ENCODE assay signal across 8 cellular contexts in genomic region chr1:97919568-97920261, GRCh38. TPM values are rescaled to one million over a fixed set of nuclear protein-coding genes. Genes with fewer than 3 reads are reported as not detected.
DNase-seq lines count a peak whose midpoint lies in the region; ATAC-seq and TF ChIP-seq lines count a peak whose summit lies in the region.

No MANE protein-coding gene starts in this region.

- peak overlapping the region; percentile 82 for H3K4me3 ChIP-seq in SJSA1
- H3K4me3 ChIP-seq in fibroblast of lung (replicated peaks in 1 of 4; ENCODE audit: control extremely low read depth in 1 of 4, insufficient read depth in 1 of 4, low read depth in 3 of 4, low read length in 4 of 4): peak overlapping the region; percentile 74 to 98 (median 79)
- H3K4me3 ChIP-seq in skeletal muscle cell (ENCODE audit: low read depth, low read length): peak overlapping the region; percentile 85

- H3K9me3 ChIP-seq in SJSA1 (replicated peaks) (no peaks in the 10 kb centered on the region), fibroblast of lung (ENCODE audit: control insufficient read depth, insufficient read depth, low read depth, low read length) (no peaks in the 10 kb centered on the region)

- H3K36me3 ChIP-seq in SJSA1 (peaks cover 3% of the 10 kb centered on the region; the same call in 1 of the 2 replicates), fibroblast of lung (ENCODE audit: control insufficient read depth, insufficient read depth, low read length) (no peaks in the 10 kb centered on the region)

- peak overlapping the region; percentile 59 for H3K4me2 ChIP-seq in fibroblast of lung (ENCODE audit: extremely low read depth, insufficient read depth, low read length)

- H3K27me3 ChIP-seq in SJSA1 (replicated peaks) (no peaks in the 10 kb centered on the region), fibroblast of lung (ENCODE audit: control insufficient read depth, insufficient read depth, low read length) (no peaks in the 10 kb centered on the region)

- TF ChIP-seq CTCF in fibroblast of lung (conservative IDR thresholded peaks at IDR 0.05 in 1 of 2, IDR thresholded peaks at IDR 0.05 in 1 of 2; ENCODE audit: low read depth in 1 of 2, low read length in 2 of 2): no peak

- no peak for ATAC-seq in GM18505 (IDR thresholded peaks at IDR 0.05; ENCODE audit: unreplicated experiment)

- H3K4me1 ChIP-seq in SJSA1 (replicated peaks) (peaks cover 23% of the 10 kb centered on the region), fibroblast of lung (ENCODE audit: control insufficient read depth, extremely low read depth, insufficient read depth, low read length) (peaks cover 5% of the 10 kb centered on the region)

- H3K27ac ChIP-seq in SJSA1 (peak overlapping the region; percentile 70), fibroblast of lung (ENCODE audit: insufficient read depth, low read length) (peak overlapping the region; percentile 86)

- DNase-seq in SIG-M5 treated with dmso at 0.1 percent for 504 hours (lab: John Stamatoyannopoulos, UW; ENCODE audit: unreplicated experiment) (peak; percentile 40), SIG-M5 (lab: John Stamatoyannopoulos, UW) (no peak), SJSA1 (ENCODE audit: low read depth in 1 of 2, low spot score in 2 of 2) (peak in 1 of 2 experiments; percentile 43), fibroblast of lung (ENCODE audit: low read depth in 2 of 2) (peak; percentile 33 to 75), skeletal muscle cell (ENCODE audit: low read depth) (no peak), NCI-H1048 (lab: John Stamatoyannopoulos, UW) (no peak), cerebellum (ENCODE audit: low spot score) (no peak)

- peak overlapping the region; percentile 21 for H2AFZ ChIP-seq in fibroblast of lung (ENCODE audit: low read length)

- no peaks in the 10 kb centered on the region for H4K20me1 ChIP-seq in fibroblast of lung (ENCODE audit: control insufficient read depth, extremely low read depth, insufficient read depth, low read length)

- H3K9ac ChIP-seq in fibroblast of lung (ENCODE audit: insufficient read depth, low read length): peak overlapping the region; percentile 81

- H3K79me2 ChIP-seq in fibroblast of lung (ENCODE audit: control insufficient read depth, insufficient read depth, low read length): peaks cover 50% of the 10 kb centered on the region

- TF ChIP-seq POLR2A in GM18505 (IDR thresholded peaks at IDR 0.05; ENCODE audit: borderline replicate concordance, extremely low read depth, insufficient read depth, insufficient read length): no peak

RNA-seq across cellular contexts. Expression of gene DPYD, which starts 1.1 kb away (rescaled TPM):
- 31.4 and 35.4 TPM in 2 replicates for total RNA-seq in SJSA1 (2014; rRNA removed; shearing (Covaris generic))
- total RNA-seq in fibroblast of lung (63.1 and 64.2 TPM in 2 replicates), cerebellum (12.4 TPM)
- polyA plus RNA-seq in fibroblast of lung: 25.2 and 32.0 TPM in 2 replicates
- 22.5 and 25.7 TPM in 2 replicates for polyA plus RNA-seq in fibroblast of lung (2012)
- polyA minus RNA-seq in fibroblast of lung (ENCODE audit: low replicate concordance): 16.1 and 24.5 TPM in 2 replicates

Comparison
In these comparisons a context has a peak if more than half of its experiments do, and no peak if none do; other contexts are left out.
1. DNase-seq: peak in SIG-M5 treated with dmso at 0.1 percent for 504 hours (single experiment) and fibroblast of lung (2 of 2); none in SIG-M5 (single experiment), skeletal muscle cell (single experiment), NCI-H1048 (single experiment) and cerebellum (single experiment).
2. Peak in every context shown above with its lines, with median percentiles within 50 percentile points of each other: H3K4me3 ChIP-seq.